Comparison of ENCODE assay signal across 14 cellular contexts in the genomic region with DNA sequence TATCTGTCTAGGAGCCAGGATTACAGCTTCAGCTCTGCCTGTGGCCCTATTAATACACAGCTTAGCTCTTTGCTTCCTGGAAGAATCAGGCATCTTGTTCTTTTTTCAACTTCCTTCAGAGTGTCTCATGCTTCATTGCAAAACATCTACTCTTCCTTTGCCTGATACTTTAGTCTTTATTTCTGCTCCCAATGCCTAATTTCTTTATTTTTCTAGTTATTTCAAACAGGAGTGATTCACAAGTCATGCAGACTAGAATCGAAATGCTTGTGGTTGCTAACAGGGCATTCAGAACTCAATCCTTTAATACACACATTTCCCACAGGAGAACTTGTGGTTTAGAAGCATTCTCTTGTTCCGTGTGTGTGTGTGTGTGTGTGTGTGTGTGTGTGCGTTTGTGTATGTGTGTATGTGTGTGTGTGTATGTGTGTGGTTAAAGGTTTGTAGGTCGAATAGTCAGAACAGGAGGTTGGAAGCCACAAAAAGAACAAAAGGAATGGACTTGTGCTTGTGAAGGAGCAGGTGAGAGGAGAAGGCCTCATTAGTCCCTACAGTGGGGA. TPM values are rescaled to one million over a fixed set of nuclear protein-coding genes. Genes with fewer than 3 reads are reported as not detected.
A peak's percentile ranks its signal among the peaks of the same experiment; 100 is the strongest.
DNase-seq lines count a peak whose midpoint lies in the region; ATAC-seq and TF ChIP-seq lines count a peak whose summit lies in the region.
"Had no signal": no experiment of that assay in that cellular context is flagged by ENCODE, and none has a peak within 500 bp of the region (broad histone marks: within the 10 kb centered on the region; RNA-seq: fewer than 3 reads in every experiment).

No MANE protein-coding gene starts in this region.

- no peak overlapping the region for H3K27ac ChIP-seq in CD4-positive, alpha-beta memory T cell (ENCODE audit: low read depth, low read length)
- H3K27ac ChIP-seq: parathyroid adenoma had no signal

- POLR2A ChIA-PET in CD4-positive, alpha-beta memory T cell (lab: Charles Lee; ENCODE audit: partially characterized antibody): no interaction called here
- POLR2A ChIA-PET in activated CD8-positive, alpha-beta T cell treated with anti-CD3 and anti-CD28 coated beads for 36 hours (lab: Charles Lee): no interaction called here
- POLR2A ChIA-PET in activated CD4-positive, alpha-beta memory T cell treated with anti-CD3 and anti-CD28 coated beads, Interleukin-2, amount 10 ng/mL, durations not matched to agents 7 days and 5 days (lab: Charles Lee): no interaction called here

- peaks cover 3% of the 10 kb centered on the region for H3K27me3 ChIP-seq in CD4-positive, alpha-beta memory T cell (ENCODE audit: insufficient read depth, low read length)

- intact Hi-C loops in CD4-positive, alpha-beta memory T cell (cut with micrococcal nuclease): no loop called here
- intact Hi-C loops in activated CD8-positive, alpha-beta T cell treated with anti-CD3 and anti-CD28 coated beads for 36 hours (cut with micrococcal nuclease): no loop called here
- intact Hi-C loops in activated CD4-positive, alpha-beta T cell treated with anti-CD3 and anti-CD28 coated beads, Interleukin-2, amount 10 ng/mL, durations not matched to agents 24 days and 14 days (cut with micrococcal nuclease): loop anchor here (2.0 kb wide), 1 partner anchor 27 kb away; no protein-coding TSS in a partner anchor

- H3K4me1 Mint-ChIP-seq in CD4-positive, alpha-beta memory T cell: peaks cover 1 to 8% (median 6%) of the 10 kb centered on the region in 4 donors
- H3K4me1 Mint-ChIP-seq in HFFc6 (ENCODE audit: low read depth): peaks cover 21% of the 10 kb centered on the region
- H3K4me1 Mint-ChIP-seq in activated CD8-positive, alpha-beta T cell treated with anti-CD3 and anti-CD28 coated beads for 36 hours (ENCODE audit: low read depth): peaks cover 6% of the 10 kb centered on the region
- peaks cover 7% of the 10 kb centered on the region for H3K4me1 Mint-ChIP-seq in activated CD4-positive, alpha-beta T cell treated with anti-CD3 and anti-CD28 coated beads, Interleukin-2, amount 10 ng/mL, durations not matched to agents 24 days and 14 days
- peaks cover 10% of the 10 kb centered on the region for H3K4me1 Mint-ChIP-seq in activated CD4-positive, alpha-beta memory T cell treated with anti-CD3 and anti-CD28 coated beads, Interleukin-2, amount 10 ng/mL, durations not matched to agents 7 days and 5 days

- peak; percentile 37 for ATAC-seq in activated CD8-positive, alpha-beta T cell treated with anti-CD3 and anti-CD28 coated beads for 36 hours
- ATAC-seq in HG02588 (IDR thresholded peaks at IDR 0.05; ENCODE audit: unreplicated experiment) (no peak), GM21723 (IDR thresholded peaks at IDR 0.05; ENCODE audit: unreplicated experiment) (no peak)

- TF ChIP-seq CTCF in HFFc6 (IDR thresholded peaks at IDR 0.05): no peak
- TF ChIP-seq CTCF in activated CD8-positive, alpha-beta T cell treated with anti-CD3 and anti-CD28 coated beads for 36 hours (IDR thresholded peaks at IDR 0.05): no peak

- no peaks in the 10 kb centered on the region for H3K36me3 ChIP-seq in CD4-positive, alpha-beta memory T cell (ENCODE audit: insufficient read depth, low read length)

- H3K36me3 Mint-ChIP-seq in CD4-positive, alpha-beta memory T cell: no peaks in the 10 kb centered on the region
- H3K36me3 Mint-ChIP-seq in HFFc6 (ENCODE audit: low read depth): no peaks in the 10 kb centered on the region
- H3K36me3 Mint-ChIP-seq in activated CD8-positive, alpha-beta T cell treated with anti-CD3 and anti-CD28 coated beads for 36 hours (ENCODE audit: low read depth): no peaks in the 10 kb centered on the region
- no peaks in the 10 kb centered on the region for H3K36me3 Mint-ChIP-seq in activated CD4-positive, alpha-beta T cell treated with anti-CD3 and anti-CD28 coated beads, Interleukin-2, amount 10 ng/mL, durations not matched to agents 24 days and 14 days (ENCODE audit: low read depth)
- no peaks in the 10 kb centered on the region for H3K36me3 Mint-ChIP-seq in activated CD4-positive, alpha-beta memory T cell treated with anti-CD3 and anti-CD28 coated beads, Interleukin-2, amount 10 ng/mL, durations not matched to agents 7 days and 5 days (ENCODE audit: low read depth)
- H3K36me3 Mint-ChIP-seq: activated naive CD8-positive, alpha-beta T cell had no signal

- no peaks in the 10 kb centered on the region for H3K9me3 ChIP-seq in CD4-positive, alpha-beta memory T cell (ENCODE audit: control insufficient read depth in 1 of 2, low read length in 2 of 2)

- peaks cover 7 to 26% of the 10 kb centered on the region in 2 donors for H3K27me3 Mint-ChIP-seq in CD4-positive, alpha-beta memory T cell
- H3K27me3 Mint-ChIP-seq in HFFc6 (ENCODE audit: insufficient read depth): peaks cover 17% of the 10 kb centered on the region
- H3K27me3 Mint-ChIP-seq in activated CD8-positive, alpha-beta T cell treated with anti-CD3 and anti-CD28 coated beads for 36 hours: peaks cover 28% of the 10 kb centered on the region
- H3K27me3 Mint-ChIP-seq in activated CD4-positive, alpha-beta T cell treated with anti-CD3 and anti-CD28 coated beads, Interleukin-2, amount 10 ng/mL, durations not matched to agents 24 days and 14 days: peaks cover 26% of the 10 kb centered on the region
- peaks cover 21% of the 10 kb centered on the region for H3K27me3 Mint-ChIP-seq in activated CD4-positive, alpha-beta memory T cell treated with anti-CD3 and anti-CD28 coated beads, Interleukin-2, amount 10 ng/mL, durations not matched to agents 7 days and 5 days

- peaks cover 7% of the 10 kb centered on the region for H3K4me1 ChIP-seq in CD4-positive, alpha-beta memory T cell (ENCODE audit: insufficient read depth, low read length)
- H3K4me1 ChIP-seq: parathyroid adenoma had no signal

- no peaks in the 10 kb centered on the region for H3K9me3 Mint-ChIP-seq in CD4-positive, alpha-beta memory T cell
- no peaks in the 10 kb centered on the region for H3K9me3 Mint-ChIP-seq in HFFc6
- H3K9me3 Mint-ChIP-seq in activated CD8-positive, alpha-beta T cell treated with anti-CD3 and anti-CD28 coated beads for 36 hours: no peaks in the 10 kb centered on the region
- H3K9me3 Mint-ChIP-seq in activated CD4-positive, alpha-beta T cell treated with anti-CD3 and anti-CD28 coated beads, Interleukin-2, amount 10 ng/mL, durations not matched to agents 24 days and 14 days: no peaks in the 10 kb centered on the region
- no peaks in the 10 kb centered on the region for H3K9me3 Mint-ChIP-seq in activated CD4-positive, alpha-beta memory T cell treated with anti-CD3 and anti-CD28 coated beads, Interleukin-2, amount 10 ng/mL, durations not matched to agents 7 days and 5 days
- H3K9me3 Mint-ChIP-seq: stimulated activated naive CD8-positive, alpha-beta T cell treated with anti-CD3 and anti-CD28 coated beads, Interleukin-15, Interleukin-2, amounts not matched to agents 100 ng/mL and 50 ng/mL, for 24 hours; T-helper 1 cell treated with Interleukin-12 subunit alpha and Interleukin-12 subunit beta and Interleukin-4 antibody, amounts not matched to agents 30 μg/mL and 1 μg/mL, for 36 hours had no signal

- H3K4me3 Mint-ChIP-seq in CD4-positive, alpha-beta memory T cell: peak overlapping the region in 2 of 8 donors; percentile 2 to 45
- no peak overlapping the region for H3K4me3 Mint-ChIP-seq in HFFc6
- H3K4me3 Mint-ChIP-seq in activated CD8-positive, alpha-beta T cell treated with anti-CD3 and anti-CD28 coated beads for 36 hours: no peak overlapping the region
- no peak overlapping the region for H3K4me3 Mint-ChIP-seq in activated CD4-positive, alpha-beta T cell treated with anti-CD3 and anti-CD28 coated beads, Interleukin-2, amount 10 ng/mL, durations not matched to agents 24 days and 14 days
- H3K4me3 Mint-ChIP-seq in activated CD4-positive, alpha-beta memory T cell treated with anti-CD3 and anti-CD28 coated beads, Interleukin-2, amount 10 ng/mL, durations not matched to agents 7 days and 5 days: no peak overlapping the region
- H3K4me3 Mint-ChIP-seq: activated naive CD8-positive, alpha-beta T cell; stimulated activated naive CD8-positive, alpha-beta T cell treated with anti-CD3 and anti-CD28 coated beads, Interleukin-15, Interleukin-2, amounts not matched to agents 100 ng/mL and 50 ng/mL, for 24 hours; T-helper 1 cell treated with Interleukin-12 subunit alpha and Interleukin-12 subunit beta and Interleukin-4 antibody, amounts not matched to agents 30 μg/mL and 1 μg/mL, for 36 hours had no signal

- no peak for DNase-seq in CD4-positive, alpha-beta memory T cell
- peak; percentile 88 for DNase-seq in HFFc6
- DNase-seq in activated CD8-positive, alpha-beta T cell treated with anti-CD3 and anti-CD28 coated beads for 36 hours: no peak
- peak; percentile 93 for DNase-seq in myocyte (ENCODE audit: low read depth)
- no peak for DNase-seq in activated CD4-positive, alpha-beta T cell treated with anti-CD3 and anti-CD28 coated beads, Interleukin-2, amount 10 ng/mL, durations not matched to agents 24 days and 14 days
- no peak for DNase-seq in activated CD4-positive, alpha-beta memory T cell treated with anti-CD3 and anti-CD28 coated beads, Interleukin-2, amount 10 ng/mL, durations not matched to agents 7 days and 5 days
- DNase-seq: hypothalamus, NCI-H146 had no signal

- H3K27ac Mint-ChIP-seq in CD4-positive, alpha-beta memory T cell: peak overlapping the region in 5 of 7 donors; percentile 1 to 92 (median 74)
- peak overlapping the region; percentile 54 for H3K27ac Mint-ChIP-seq in HFFc6
- H3K27ac Mint-ChIP-seq in activated CD8-positive, alpha-beta T cell treated with anti-CD3 and anti-CD28 coated beads for 36 hours: no peak overlapping the region
- H3K27ac Mint-ChIP-seq in activated CD4-positive, alpha-beta T cell treated with anti-CD3 and anti-CD28 coated beads, Interleukin-2, amount 10 ng/mL, durations not matched to agents 24 days and 14 days: no peak overlapping the region
- H3K27ac Mint-ChIP-seq in activated CD4-positive, alpha-beta memory T cell treated with anti-CD3 and anti-CD28 coated beads, Interleukin-2, amount 10 ng/mL, durations not matched to agents 7 days and 5 days: no peak overlapping the region
- H3K27ac Mint-ChIP-seq: activated naive CD8-positive, alpha-beta T cell; stimulated activated naive CD8-positive, alpha-beta T cell treated with anti-CD3 and anti-CD28 coated beads, Interleukin-15, Interleukin-2, amounts not matched to agents 100 ng/mL and 50 ng/mL, for 24 hours; T-helper 1 cell treated with Interleukin-12 subunit alpha and Interleukin-12 subunit beta and Interleukin-4 antibody, amounts not matched to agents 30 μg/mL and 1 μg/mL, for 36 hours had no signal

- CTCF ChIA-PET in CD4-positive, alpha-beta memory T cell (lab: Charles Lee; ENCODE audit: partially characterized antibody): interaction anchor here (1.0 to 2.7 kb wide), 2 partner anchors 9 to 13 kb away, joined by 3 to 23 read pairs; no protein-coding TSS in a partner anchor
- CTCF ChIA-PET in activated CD8-positive, alpha-beta T cell treated with anti-CD3 and anti-CD28 coated beads for 36 hours (lab: Charles Lee): interaction anchor here (1.2 to 6.0 kb wide), 4 partner anchors 8 to 57 kb away, joined by 5 to 39 read pairs (median 7); no protein-coding TSS in a partner anchor
- CTCF ChIA-PET in activated CD4-positive, alpha-beta memory T cell treated with anti-CD3 and anti-CD28 coated beads, Interleukin-2, amount 10 ng/mL, durations not matched to agents 7 days and 5 days (lab: Charles Lee): interaction anchor here (1.2 to 5.2 kb wide), 2 partner anchors 14 to 22 kb away, joined by 4 to 53 read pairs; no protein-coding TSS in a partner anchor

- H3K4me3 ChIP-seq in CD4-positive, alpha-beta memory T cell (ENCODE audit: low read length in 2 of 2): no peak overlapping the region

RNA-seq across cellular contexts. Expression of gene INSIG2, which starts 28.3 kb away (rescaled TPM):
- 10 to 100 TPM; 18.0 to 19.7 TPM for total RNA-seq in CD4-positive, alpha-beta memory T cell
- 10 to 100 TPM; 30.3 to 41.1 TPM for polyA plus RNA-seq in CD4-positive, alpha-beta memory T cell
- total RNA-seq in HFFc6 (2021; fragmentation: NEBNext Ultra II Directional; extraction: Animal tissue kit (Norgen Biotek cat#: 25700)): 10 to 100 TPM in 4 of 6 experiments, 1 to 10 TPM in 2; 9.6 to 12.2 (median 10.1) TPM
- total RNA-seq in activated CD8-positive, alpha-beta T cell treated with anti-CD3 and anti-CD28 coated beads for 36 hours: 100 to 1,000 TPM in 1 of 2 experiments, 10 to 100 TPM in 1; 87.2 to 104 TPM
- total RNA-seq in myocyte: 8.5 and 9.6 TPM in 2 replicates
- 18.2 TPM for polyA plus RNA-seq in myocyte (2012)
- 35.2 and 35.6 TPM in 2 replicates for total RNA-seq in activated CD4-positive, alpha-beta T cell treated with anti-CD3 and anti-CD28 coated beads, Interleukin-2, amount 10 ng/mL, durations not matched to agents 24 days and 14 days
- 10 to 100 TPM; 38.2 to 40.9 TPM for total RNA-seq in activated CD4-positive, alpha-beta memory T cell treated with anti-CD3 and anti-CD28 coated beads, Interleukin-2, amount 10 ng/mL, durations not matched to agents 7 days and 5 days

RNA-seq across cellular contexts. Expression of gene CCDC93, which starts 46.1 kb away (rescaled TPM):
- 10 to 100 TPM; 73.1 to 73.3 TPM for total RNA-seq in CD4-positive, alpha-beta memory T cell
- polyA plus RNA-seq in CD4-positive, alpha-beta memory T cell: 1 to 10 TPM; 3.2 to 7.9 TPM
- 10 to 100 TPM; 13.4 to 17.2 (median 14.4) TPM for total RNA-seq in HFFc6 (2021; fragmentation: NEBNext Ultra II Directional; extraction: Animal tissue kit (Norgen Biotek cat#: 25700))
- 10 to 100 TPM; 24.5 to 25.4 TPM for total RNA-seq in activated CD8-positive, alpha-beta T cell treated with anti-CD3 and anti-CD28 coated beads for 36 hours
- total RNA-seq in myocyte: 16.2 and 17.4 TPM in 2 replicates
- polyA plus RNA-seq in myocyte (2012): 16.0 TPM
- total RNA-seq in activated CD4-positive, alpha-beta T cell treated with anti-CD3 and anti-CD28 coated beads, Interleukin-2, amount 10 ng/mL, durations not matched to agents 24 days and 14 days: 30.3 and 34.4 TPM in 2 replicates
- total RNA-seq in activated CD4-positive, alpha-beta memory T cell treated with anti-CD3 and anti-CD28 coated beads, Interleukin-2, amount 10 ng/mL, durations not matched to agents 7 days and 5 days: 10 to 100 TPM; 35.0 to 35.6 TPM

Comparison
In these comparisons a context has a peak if more than half of its experiments do, and no peak if none do; other contexts are left out.
1. DNase-seq: peak in HFFc6 (single experiment) and myocyte (single experiment); none in CD4-positive, alpha-beta memory T cell (0 of 5), activated CD8-positive, alpha-beta T cell treated with anti-CD3 and anti-CD28 coated beads for 36 hours (single experiment), activated CD4-positive, alpha-beta T cell treated with anti-CD3 and anti-CD28 coated beads, Interleukin-2, amount 10 ng/mL, durations not matched to agents 24 days and 14 days (single experiment) and activated CD4-positive, alpha-beta memory T cell treated with anti-CD3 and anti-CD28 coated beads, Interleukin-2, amount 10 ng/mL, durations not matched to agents 7 days and 5 days (single experiment).
2. H3K27ac Mint-ChIP-seq: peak in CD4-positive, alpha-beta memory T cell (5 of 7) and HFFc6 (single experiment); none in activated CD8-positive, alpha-beta T cell treated with anti-CD3 and anti-CD28 coated beads for 36 hours (single experiment), activated CD4-positive, alpha-beta T cell treated with anti-CD3 and anti-CD28 coated beads, Interleukin-2, amount 10 ng/mL, durations not matched to agents 24 days and 14 days (single experiment) and activated CD4-positive, alpha-beta memory T cell treated with anti-CD3 and anti-CD28 coated beads, Interleukin-2, amount 10 ng/mL, durations not matched to agents 7 days and 5 days (single experiment).